ENCODE assay signal across 8 cellular contexts in the genomic region with DNA sequence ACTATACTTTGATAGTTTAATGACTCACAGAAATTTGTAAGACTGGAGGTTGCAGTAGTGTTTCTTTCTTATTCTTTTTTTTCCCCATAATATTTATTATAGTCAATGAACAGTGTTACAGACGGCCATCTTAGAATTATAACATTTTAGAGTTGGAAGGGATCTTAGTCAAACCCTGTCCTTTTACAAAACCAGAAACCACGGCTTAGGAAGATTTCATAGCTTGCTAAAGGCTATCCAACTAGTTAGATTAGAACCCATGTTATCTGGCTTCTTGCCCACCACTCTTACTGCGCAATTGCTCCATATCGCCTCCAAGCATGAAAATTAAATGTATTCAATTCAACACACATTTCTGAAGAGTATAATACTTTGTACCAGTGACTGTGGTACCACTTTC. TPM values are rescaled to one million over a fixed set of nuclear protein-coding genes. Genes with fewer than 3 reads are reported as not detected.
DNase-seq lines count a peak whose midpoint lies in the region; ATAC-seq and TF ChIP-seq lines count a peak whose summit lies in the region.

No MANE protein-coding gene starts in this region.

- TF ChIP-seq CTCF in body of pancreas (IDR thresholded peaks at IDR 0.05) (no peak), lower lobe of right lung (IDR thresholded peaks at IDR 0.05) (no peak), uterus (IDR thresholded peaks at IDR 0.05) (no peak)

- H3K27me3 ChIP-seq in body of pancreas (no peaks in the 10 kb centered on the region), lower lobe of right lung (ENCODE audit: low read depth) (no peaks in the 10 kb centered on the region), uterus (no peaks in the 10 kb centered on the region)

- peak overlapping the region; percentile 41 to 47 for H3K4me3 ChIP-seq in body of pancreas
- H3K4me3 ChIP-seq in lower lobe of right lung = peak overlapping the region; percentile 66
- H3K4me3 ChIP-seq in uterus = peak overlapping the region; percentile 65 to 73

- DNase-seq in DMS79 treated with DMSO at 0.1 percent for 48 hours (lab: John Stamatoyannopoulos, UW) = peak; percentile 46
- DNase-seq in NCI-H1092 (lab: John Stamatoyannopoulos, UW) = peak; percentile 0
- peak in 3 of 4 donors; percentile 10 to 15 (median 13) for DNase-seq in body of pancreas
- DNase-seq in lower lobe of right lung = no peak
- DNase-seq in uterus = no peak
- DNase-seq in NCI-H187 (lab: John Stamatoyannopoulos, UW) = no peak

- intact Hi-C loops in body of pancreas (cut with DNase I) (no loop called here), lower lobe of right lung (cut with DNase I) (no loop called here), uterus (cut with DNase I; ENCODE audit: low total_unique reads) (no loop called here)

- H3K4me1 ChIP-seq in body of pancreas = peaks cover 7% of the 10 kb centered on the region
- no peaks in the 10 kb centered on the region for H3K4me1 ChIP-seq in lower lobe of right lung
- H3K4me1 ChIP-seq in uterus = no peaks in the 10 kb centered on the region

- peak overlapping the region; percentile 11 to 97 (median 94) for H3K27ac ChIP-seq in body of pancreas
- peak overlapping the region; percentile 95 for H3K27ac ChIP-seq in lower lobe of right lung
- peak overlapping the region; percentile 93 to 96 for H3K27ac ChIP-seq in uterus

- no peaks in the 10 kb centered on the region for H3K9me3 ChIP-seq in body of pancreas
- H3K9me3 ChIP-seq in lower lobe of right lung = no peaks in the 10 kb centered on the region
- H3K9me3 ChIP-seq in uterus = no peaks in the 10 kb centered on the region

- TF ChIP-seq POLR2A in body of pancreas (IDR thresholded peaks at IDR 0.05) (no peak), uterus (IDR thresholded peaks at IDR 0.05) (no peak)

- ATAC-seq in body of pancreas (no peak), lower lobe of right lung (no peak), HG02588 (IDR thresholded peaks at IDR 0.05; ENCODE audit: unreplicated experiment) (no peak), HG03460 (IDR thresholded peaks at IDR 0.05; ENCODE audit: unreplicated experiment) (no peak)

- 0% methylated on average over 4 of the region's 4 CpGs for WGBS in body of pancreas, 2 donors

- H3K36me3 ChIP-seq in body of pancreas (replicated peaks in 1 of 2; ENCODE audit: insufficient read depth in 1 of 2, low read depth in 2 of 2) (no peaks in the 10 kb centered on the region), lower lobe of right lung (no peaks in the 10 kb centered on the region), uterus (no peaks in the 10 kb centered on the region)

RNA-seq across cellular contexts. Expression of a gene that starts 1.1 kb away (rescaled TPM):
- total RNA-seq in body of pancreas (10 to 100 TPM; 20.4 to 22.1 TPM), lower lobe of right lung (61.9 TPM), uterus (10 to 100 TPM in 3 of 4 donors, 1 to 10 TPM in 1; 4.9 to 83.5 (median 56.6) TPM)

Comparison
In these comparisons a context has a peak if more than half of its experiments do, and no peak if none do; other contexts are left out.
1. DNase-seq: peak in DMS79 treated with DMSO at 0.1 percent for 48 hours (single experiment), NCI-H1092 (single experiment) and body of pancreas (3 of 4); none in lower lobe of right lung (single experiment), uterus (0 of 2) and NCI-H187 (0 of 2).
2. Peak in every context shown above with its lines, with median percentiles within 50 percentile points of each other: H3K27ac ChIP-seq and H3K4me3 ChIP-seq.